ENCODE assay signal across 8 cellular contexts in genomic region chr6:28400122-28400451, GRCh38. TPM values are rescaled to one million over a fixed set of nuclear protein-coding genes. Genes with fewer than 3 reads are reported as not detected.
DNase-seq lines count a peak whose midpoint lies in the region; ATAC-seq and TF ChIP-seq lines count a peak whose summit lies in the region.

No MANE protein-coding gene starts in this region.

- TSS peak; percentile 95 for BruUV-seq in OCI-LY7 (replicated peaks; lab: Mats Ljungman, UMichigan)

- H2AFZ ChIP-seq in OCI-LY7 (ENCODE audit: low read length) = peak overlapping the region; percentile 99

- peak overlapping the region; percentile 64 for H3K4me2 ChIP-seq in BLaER1
- peak overlapping the region; percentile 90 for H3K4me2 ChIP-seq in OCI-LY7 (ENCODE audit: low read length)

- H3K4me3 ChIP-seq in BLaER1 = peak overlapping the region; percentile 72
- H3K4me3 ChIP-seq in OCI-LY7 (ENCODE audit: low read depth, low read length, poor library complexity, severe bottlenecking) = peak overlapping the region; percentile 88
- H3K4me3 ChIP-seq in endodermal cell (ENCODE audit: low read length) = peak overlapping the region; percentile 82

- peaks cover 31% of the 10 kb centered on the region for H3K36me3 Mint-ChIP-seq in endodermal cell (ENCODE audit: low read depth)
- H3K36me3 Mint-ChIP-seq in neural crest cell (ENCODE audit: low read depth) = peaks cover 13% of the 10 kb centered on the region

- H3K27me3 ChIP-seq in BLaER1 = peaks cover 9% of the 10 kb centered on the region; the same call in 1 of the 2 replicates
- H3K27me3 ChIP-seq in endodermal cell (ENCODE audit: control insufficient read depth, insufficient read depth, low read length, poor library complexity, severe bottlenecking) = peaks cover 13% of the 10 kb centered on the region

- WGBS in endodermal cell (ENCODE audit: insufficient coverage in 1 of 2, insufficient read length in 1 of 2), 2 experiments = 24% methylated on average over 6 of the region's 8 CpGs; no CpG with 5 or more reads in 1 of the 2 experiments

- H3K27ac ChIP-seq in BLaER1 (peak overlapping the region; percentile 82; the same call in 1 of the 2 replicates), OCI-LY7 (ENCODE audit: low read depth, low read length, poor library complexity, severe bottlenecking) (peak overlapping the region; percentile 80), endodermal cell (ENCODE audit: low read depth, low read length) (no peak overlapping the region)

- H4K20me1 ChIP-seq in BLaER1 (no peaks in the 10 kb centered on the region), OCI-LY7 (ENCODE audit: insufficient read depth, low read length) (no peaks in the 10 kb centered on the region)

- H3K9ac ChIP-seq in BLaER1 = peak overlapping the region; percentile 75; the same call in 1 of the 2 replicates
- peak overlapping the region; percentile 73 for H3K9ac ChIP-seq in endodermal cell (ENCODE audit: extremely low read depth, low read length, poor library complexity, severe bottlenecking)

- CTCF ChIA-PET in OCI-LY7 (lab: Charles Lee; ENCODE audit: unreplicated experiment) = no interaction called here

- peak overlapping the region; percentile 96 for H3K27ac Mint-ChIP-seq in endodermal cell
- peak overlapping the region; percentile 98 for H3K27ac Mint-ChIP-seq in neural crest cell (ENCODE audit: unreplicated experiment)

- H3K9me3 Mint-ChIP-seq in endodermal cell (no peaks in the 10 kb centered on the region), neural crest cell (no peaks in the 10 kb centered on the region)

- ATAC-seq in GM21737 (IDR thresholded peaks at IDR 0.05; ENCODE audit: unreplicated experiment) (no peak), GM19452 (IDR thresholded peaks at IDR 0.05; ENCODE audit: unreplicated experiment) (no peak)

- intact Hi-C loops in OCI-LY7 (cut with micrococcal nuclease; ENCODE audit: unreplicated experiment) = no loop called here

- H3K4me3 Mint-ChIP-seq in endodermal cell = peak overlapping the region; percentile 94
- peak overlapping the region; percentile 94 for H3K4me3 Mint-ChIP-seq in neural crest cell

- peaks cover 27% of the 10 kb centered on the region for H3K4me1 Mint-ChIP-seq in endodermal cell
- H3K4me1 Mint-ChIP-seq in neural crest cell = peaks cover 40% of the 10 kb centered on the region

- no peaks in the 10 kb centered on the region for H3K9me2 ChIP-seq in OCI-LY7 (ENCODE audit: insufficient read depth, low read length)

- H3K27me3 Mint-ChIP-seq in endodermal cell (ENCODE audit: insufficient read depth) = peaks cover 28% of the 10 kb centered on the region
- H3K27me3 Mint-ChIP-seq in neural crest cell (ENCODE audit: low read depth) = peaks cover 31% of the 10 kb centered on the region

- TF ChIP-seq CTCF in OCI-LY7 (conservative IDR thresholded peaks at IDR 0.05; ENCODE audit: low read length) (no peak), endodermal cell (conservative IDR thresholded peaks at IDR 0.05) (no peak), neural crest cell (conservative IDR thresholded peaks at IDR 0.05) (no peak)

- POLR2A ChIA-PET in OCI-LY7 (lab: Charles Lee) = no interaction called here

- peaks cover 41% of the 10 kb centered on the region for H3K79me2 ChIP-seq in OCI-LY7 (ENCODE audit: insufficient read depth, low read depth, low read length)

- DNase-seq in OCI-LY7 (ENCODE audit: low spot score) (no peak), endodermal cell (no peak), neural crest cell (ENCODE audit: low read depth, low spot score) (no peak), NCI-H2171 (lab: John Stamatoyannopoulos, UW) (no peak), inferior parietal cortex (ENCODE audit: extremely low spot score) (no peak)

- H3K4me1 ChIP-seq in BLaER1 (peaks cover 7% of the 10 kb centered on the region; the same call in 1 of the 2 replicates), OCI-LY7 (ENCODE audit: insufficient read depth, low read length, poor library complexity, severe bottlenecking) (peaks cover 36% of the 10 kb centered on the region), endodermal cell (ENCODE audit: control insufficient read depth, insufficient read depth, low read length) (no peaks in the 10 kb centered on the region)

- H3K9me3 ChIP-seq in BLaER1 = peaks cover 9% of the 10 kb centered on the region
- H3K9me3 ChIP-seq in OCI-LY7 (ENCODE audit: low read length) = peaks cover 7% of the 10 kb centered on the region; the same call in 1 of the 2 replicates
- H3K9me3 ChIP-seq in endodermal cell (ENCODE audit: control insufficient read depth, low read length) = no peaks in the 10 kb centered on the region

- H3K36me3 ChIP-seq in BLaER1 = no peaks in the 10 kb centered on the region
- peaks cover 31% of the 10 kb centered on the region for H3K36me3 ChIP-seq in OCI-LY7 (ENCODE audit: insufficient read depth, low read length)
- peaks cover 32% of the 10 kb centered on the region for H3K36me3 ChIP-seq in endodermal cell (ENCODE audit: control insufficient read depth, insufficient read depth, low read length)

RNA-seq across cellular contexts. Expression of gene ZSCAN12, which starts 0.5 kb away (rescaled TPM):
- total RNA-seq in OCI-LY7 (2014; rRNA removed; shearing (Covaris generic)) = 10.2 and 10.5 TPM in 2 replicates
- total RNA-seq in OCI-LY7 (2022) (8.4 and 11.0 TPM in 2 replicates), endodermal cell (10 to 100 TPM; 10.5 to 12.8 TPM), neural crest cell (16.6 and 18.0 TPM in 2 replicates)
- 11.0 TPM for polyA plus RNA-seq in endodermal cell (2013, experiment 1 of 2)
- 9.4 TPM for polyA plus RNA-seq in endodermal cell (2013, experiment 2 of 2)

RNA-seq across cellular contexts. Expression of gene ZSCAN23, which starts 43.2 kb away (rescaled TPM):
- total RNA-seq in OCI-LY7 (2014; rRNA removed; shearing (Covaris generic)) = not detected in 2 replicates
- total RNA-seq in OCI-LY7 (2022) (not detected in 2 replicates), endodermal cell (1 to 10 TPM; 4.1 to 7.1 TPM), neural crest cell (11.8 and 12.5 TPM in 2 replicates)
- polyA plus RNA-seq in endodermal cell (2013, experiment 1 of 2) = 9.2 TPM
- polyA plus RNA-seq in endodermal cell (2013, experiment 2 of 2) = 8.4 TPM

RNA-seq across cellular contexts. Expression of gene ZKSCAN3, which starts 50.3 kb away (rescaled TPM):
- 2.5 and 3.2 TPM in 2 replicates for total RNA-seq in OCI-LY7 (2014; rRNA removed; shearing (Covaris generic))
- total RNA-seq in OCI-LY7 (2022) = 6.7 and 7.1 TPM in 2 replicates
- 10 to 100 TPM; 10.1 to 11.4 TPM for total RNA-seq in endodermal cell
- 8.2 TPM for polyA plus RNA-seq in endodermal cell (2013, experiment 1 of 2)
- polyA plus RNA-seq in endodermal cell (2013, experiment 2 of 2) = 6.0 TPM
- total RNA-seq in neural crest cell = 11.5 and 12.1 TPM in 2 replicates

Comparison
In these comparisons a context has a peak if more than half of its experiments do, and no peak if none do; other contexts are left out.
1. RNA of gene ZSCAN23, which starts 43.2 kb away (total RNA-seq): 11.8 to 12.5 TPM in neural crest cell and 4.1 to 7.1 TPM in endodermal cell; not detected in OCI-LY7; every median in the first group is over 4 times any median in the second.
2. Peak in every context shown above with its lines, with median percentiles within 50 percentile points of each other: H3K4me3 ChIP-seq.